Comparison of ENCODE assay signal across 17 cellular contexts in the genomic region with DNA sequence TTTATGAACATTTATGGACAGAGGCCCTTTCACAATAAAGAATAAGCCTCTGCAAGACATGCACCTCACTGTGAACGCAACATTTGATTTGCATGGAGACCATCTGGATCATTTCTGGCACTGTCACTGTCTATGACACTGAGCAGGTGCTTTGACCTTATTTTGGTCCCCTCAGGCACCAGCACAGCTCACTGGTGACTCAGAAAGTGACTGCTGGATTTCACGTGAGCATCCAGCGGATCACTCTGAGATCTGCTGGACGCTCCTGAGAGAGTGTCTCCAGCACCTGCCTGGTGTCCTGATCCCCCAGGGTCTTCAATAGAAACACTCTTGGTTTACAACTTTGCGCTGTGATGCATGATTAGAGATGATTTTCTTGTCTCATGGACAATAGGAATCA.
DNase-seq lines count a peak whose midpoint lies in the region; TF ChIP-seq lines count a peak whose summit lies in the region.
"Had no signal": no experiment of that assay in that cellular context is flagged by ENCODE, and none has a peak within 500 bp of the region (broad histone marks: within the 10 kb centered on the region; RNA-seq: fewer than 3 reads in every experiment).

No MANE protein-coding gene starts in this region.

- POLR2A ChIA-PET in HEK293T (lab: Yijun Ruan, JAX), result no interaction called here

- no peaks in the 10 kb centered on the region for H3K4me1 ChIP-seq in vagina
- H3K4me1 ChIP-seq: A549, BLaER1 had no signal

- DNase-seq in NCI-H526 (lab: John Stamatoyannopoulos, UW) (peak; percentile 17 to 32), NCI-H526 treated with DMSO at 0.1 percent for 48 hours (lab: John Stamatoyannopoulos, UW) (no peak), SHP77 treated with DMSO at 0.1 percent for 48 hours (lab: John Stamatoyannopoulos, UW) (peak; percentile 6), myocyte (ENCODE audit: low read depth) (peak; percentile 26), vagina (ENCODE audit: extremely low spot score in 2 of 2) (no peak), HEK293T (ENCODE audit: extremely low spot score) (no peak), NCI-H446 (lab: John Stamatoyannopoulos, UW) (no peak)
- DNase-seq: AML-193; CD4-positive, alpha-beta memory T cell; DMS153; DMS79; GDM1; GOT3; H7 had no signal

- no peak overlapping the region for H3K27ac ChIP-seq in vagina
- H3K27ac ChIP-seq: 22Rv1, A549, BLaER1 had no signal

- intact Hi-C loops in vagina (cut with DNase I), result no loop called here

- no peaks in the 10 kb centered on the region for H3K36me3 ChIP-seq in vagina
- H3K36me3 ChIP-seq: BLaER1 had no signal

- TF ChIP-seq POLR2A in vagina (IDR thresholded peaks at IDR 0.05), result no peak

- H3K4me3 ChIP-seq in vagina, result no peak overlapping the region
- H3K4me3 ChIP-seq: A549, BLaER1 had no signal

- CTCF ChIA-PET in HEK293T (lab: Yijun Ruan, JAX), result no interaction called here

- TF ChIP-seq CTCF in vagina (IDR thresholded peaks at IDR 0.05), result no peak

- no peaks in the 10 kb centered on the region for H3K9me3 ChIP-seq in vagina
- H3K9me3 ChIP-seq: A549, BLaER1 had no signal

- no peaks in the 10 kb centered on the region for H3K27me3 ChIP-seq in vagina
- H3K27me3 ChIP-seq: BLaER1 had no signal

TF ChIP-seq in HEK293T, 16 proteins besides CTCF, POLR2A, EP300 and RAD21:
- TF ChIP-seq BHLHE40 (IDR thresholded peaks at IDR 0.05; ENCODE audit: borderline replicate concordance), result no peak
- no peak for TF ChIP-seq FOXM1 (IDR thresholded peaks at IDR 0.05; ENCODE audit: borderline replicate concordance)
- no peak for TF ChIP-seq FOXK2 (IDR thresholded peaks at IDR 0.05)
- TF ChIP-seq ARNT (IDR thresholded peaks at IDR 0.05), result no peak
- TF ChIP-seq NFRKB (IDR thresholded peaks at IDR 0.05), result no peak
- TF ChIP-seq L3MBTL2 (conservative IDR thresholded peaks at IDR 0.05), result no peak
- no peak for TF ChIP-seq LEF1 (IDR thresholded peaks at IDR 0.05; ENCODE audit: borderline replicate concordance)
- TF ChIP-seq ELF4 (IDR thresholded peaks at IDR 0.05), result no peak
- TF ChIP-seq CTBP1 (IDR thresholded peaks at IDR 0.05; ENCODE audit: borderline replicate concordance), result no peak
- no peak for TF ChIP-seq FOXA1 (IDR thresholded peaks at IDR 0.05)
- no peak for TF ChIP-seq SUZ12 (IDR thresholded peaks at IDR 0.05)
- TF ChIP-seq TARDBP (IDR thresholded peaks at IDR 0.05), result no peak
- no peak for TF ChIP-seq HDGF (IDR thresholded peaks at IDR 0.05; ENCODE audit: borderline replicate concordance)
- TF ChIP-seq, protein P1, sequence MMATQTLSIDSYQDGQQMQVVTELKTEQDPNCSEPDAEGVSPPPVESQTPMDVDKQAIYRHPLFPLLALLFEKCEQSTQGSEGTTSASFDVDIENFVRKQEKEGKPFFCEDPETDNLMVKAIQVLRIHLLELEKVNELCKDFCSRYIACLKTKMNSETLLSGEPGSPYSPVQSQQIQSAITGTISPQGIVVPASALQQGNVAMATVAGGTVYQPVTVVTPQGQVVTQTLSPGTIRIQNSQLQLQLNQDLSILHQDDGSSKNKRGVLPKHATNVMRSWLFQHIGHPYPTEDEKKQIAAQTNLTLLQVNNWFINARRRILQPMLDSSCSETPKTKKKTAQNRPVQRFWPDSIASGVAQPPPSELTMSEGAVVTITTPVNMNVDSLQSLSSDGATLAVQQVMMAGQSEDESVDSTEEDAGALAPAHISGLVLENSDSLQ (IDR thresholded peaks at IDR 0.05), result no peak
- TF ChIP-seq ZNF384 (IDR thresholded peaks at IDR 0.05), result no peak
- TF ChIP-seq SP1 (IDR thresholded peaks at IDR 0.05), result no peak

Comparison
In these comparisons a context has a peak if more than half of its experiments do, and no peak if none do; other contexts are left out.
1. DNase-seq: peak in NCI-H526 (2 of 2), SHP77 treated with DMSO at 0.1 percent for 48 hours (single experiment) and myocyte (single experiment); none in NCI-H526 treated with DMSO at 0.1 percent for 48 hours (single experiment), vagina (0 of 2), HEK293T (single experiment) and NCI-H446 (0 of 2).